In genomic region chr4:48375651-48376291, GRCh38 we compare ENCODE assay signal across 8 cellular contexts. TPM values are rescaled to one million over a fixed set of nuclear protein-coding genes. Genes with fewer than 3 reads are reported as not detected.
A peak's percentile ranks its signal among the peaks of the same experiment; 100 is the strongest.
DNase-seq lines count a peak whose midpoint lies in the region; ATAC-seq and TF ChIP-seq lines count a peak whose summit lies in the region.

No MANE protein-coding gene starts in this region.

- H3K4me1 Mint-ChIP-seq in Calu3 (ENCODE audit: low read depth, unreplicated experiment), result peaks cover 22% of the 10 kb centered on the region
- peaks cover 4% of the 10 kb centered on the region for H3K4me1 Mint-ChIP-seq in neural progenitor cell

- no peaks in the 10 kb centered on the region for H3K27me3 Mint-ChIP-seq in Calu3 (ENCODE audit: unreplicated experiment)
- no peaks in the 10 kb centered on the region for H3K27me3 Mint-ChIP-seq in neural progenitor cell (ENCODE audit: insufficient read depth, low read depth)

- no peak overlapping the region for H3K4me2 ChIP-seq in neural progenitor cell

- H3K36me3 ChIP-seq in brain microvascular endothelial cell (replicated peaks) (no peaks in the 10 kb centered on the region), neural progenitor cell (no peaks in the 10 kb centered on the region), gastroesophageal sphincter (peaks cover 0 to 22% of the 10 kb centered on the region in 2 donors)

- no peaks in the 10 kb centered on the region for H3F3A ChIP-seq in neural progenitor cell (ENCODE audit: low read depth)

- H3K27ac ChIP-seq in brain microvascular endothelial cell, result peak overlapping the region; percentile 49
- H3K27ac ChIP-seq in neural progenitor cell, result no peak overlapping the region
- H3K27ac ChIP-seq in gastroesophageal sphincter, result no peak overlapping the region

- no peak overlapping the region for H2AFZ ChIP-seq in neural progenitor cell (replicated peaks)

- H3K4me3 ChIP-seq in brain microvascular endothelial cell (ENCODE audit: low read depth, low read length), result no peak overlapping the region
- H3K4me3 ChIP-seq in neural progenitor cell, result no peak overlapping the region
- H3K4me3 ChIP-seq in gastroesophageal sphincter, result no peak overlapping the region

- CTCF ChIA-PET in Calu3 (lab: Charles Lee), result interaction anchor here (0.6 to 0.8 kb wide), 4 partner anchors 32 to 778 kb away, joined by 3 to 11 read pairs (median 6); no protein-coding TSS in a partner anchor

- H3K27ac Mint-ChIP-seq in Calu3 (ENCODE audit: unreplicated experiment) (no peak overlapping the region), neural progenitor cell (no peak overlapping the region)

- TF ChIP-seq POLR2A in gastroesophageal sphincter (IDR thresholded peaks at IDR 0.05), result no peak

- BruUV-seq in Calu3 (replicated peaks; lab: Mats Ljungman, UMichigan), result no TSS peak

- H3K4me3 Mint-ChIP-seq in Calu3 (ENCODE audit: low read depth, unreplicated experiment) (peak overlapping the region; percentile 18), neural progenitor cell (no peak overlapping the region)

- H3K9me3 Mint-ChIP-seq in Calu3 (ENCODE audit: low read depth, unreplicated experiment) (no peaks in the 10 kb centered on the region), neural progenitor cell (no peaks in the 10 kb centered on the region)

- intact Hi-C loops in Calu3 (cut with micrococcal nuclease; ENCODE audit: unreplicated experiment), result no loop called here

- no peaks in the 10 kb centered on the region for H3K36me3 Mint-ChIP-seq in Calu3 (ENCODE audit: insufficient read depth, unreplicated experiment)
- peaks cover 20% of the 10 kb centered on the region for H3K36me3 Mint-ChIP-seq in neural progenitor cell

- in situ Hi-C loops in brain microvascular endothelial cell (cut with HindIII; ENCODE audit: low pct_ligation_motif_present, low sequenced_read_pairs), result no loop called here

- TF ChIP-seq CTCF in Calu3 (IDR thresholded peaks at IDR 0.05; ENCODE audit: unreplicated experiment) (no peak), brain microvascular endothelial cell (IDR thresholded peaks at IDR 0.05; ENCODE audit: low read depth, low read length, missing control alignments) (no peak), neural progenitor cell (IDR thresholded peaks at IDR 0.05) (no peak), gastroesophageal sphincter (IDR thresholded peaks at IDR 0.05) (no peak)

- H3K4me1 ChIP-seq in neural progenitor cell (peaks cover 17% of the 10 kb centered on the region), gastroesophageal sphincter (peaks cover 0 to 30% (median 0%) of the 10 kb centered on the region in 3 donors)

- H3K9ac ChIP-seq in neural progenitor cell, result no peak overlapping the region

- peak; percentile 35 for DNase-seq in Calu3
- DNase-seq in NCI-H187 treated with DMSO at 0.1 percent for 48 hours (lab: John Stamatoyannopoulos, UW), result peak; percentile 82
- DNase-seq in brain microvascular endothelial cell, result peak; percentile 91
- peak; percentile 43 for DNase-seq in myocyte (ENCODE audit: low read depth)
- DNase-seq in neural progenitor cell (ENCODE audit: low spot score), result no peak

- H3K79me2 ChIP-seq in neural progenitor cell (ENCODE audit: low read depth), result peaks cover 28% of the 10 kb centered on the region

- peaks cover 7% of the 10 kb centered on the region for H4K20me1 ChIP-seq in neural progenitor cell (ENCODE audit: low read depth)

- H3K9me3 ChIP-seq in neural progenitor cell (ENCODE audit: low read depth) (no peaks in the 10 kb centered on the region), gastroesophageal sphincter (no peaks in the 10 kb centered on the region)

- 90 to 94% methylated on average over 3 to 6 of the region's 6 CpGs for WGBS in gastroesophageal sphincter (ENCODE audit: low coverage in 1 of 2), 2 donors

- ATAC-seq in GM21367 (IDR thresholded peaks at IDR 0.05; ENCODE audit: unreplicated experiment) (no peak), HG02981 (IDR thresholded peaks at IDR 0.05; ENCODE audit: unreplicated experiment) (no peak), gastroesophageal sphincter (no peak)

- no peak for TF ChIP-seq EP300 in gastroesophageal sphincter (IDR thresholded peaks at IDR 0.05)

- H3K27me3 ChIP-seq in brain microvascular endothelial cell (replicated peaks) (no peaks in the 10 kb centered on the region), neural progenitor cell (no peaks in the 10 kb centered on the region), gastroesophageal sphincter (no peaks in the 10 kb centered on the region)

RNA-seq across cellular contexts. Expression of gene SLAIN2, which starts 34.4 kb away (rescaled TPM):
- total RNA-seq in Calu3 (2022) (44.1 and 49.3 TPM in 2 replicates), myocyte (62.9 and 152 TPM in 2 replicates), neural progenitor cell (ENCODE audit: low replicate concordance) (25.4 and 44.0 TPM in 2 replicates), gastroesophageal sphincter (100 to 1,000 TPM in 3 of 4 donors, 10 to 100 TPM in 1; 68.4 to 238 (median 115) TPM)
- polyA plus RNA-seq in myocyte (2012), result 43.2 TPM
